ENCODE assay signal across 21 cellular contexts in genomic region chr6:93087606-93088005, GRCh38.
"Had no signal": no experiment of that assay in that cellular context is flagged by ENCODE, and none has a peak within 500 bp of the region (broad histone marks: within the 10 kb centered on the region; RNA-seq: fewer than 3 reads in every experiment).

No MANE protein-coding gene starts in this region.

- H3K36me3 ChIP-seq: brain microvascular endothelial cell, cardiac muscle cell had no signal

- H3K4me3 ChIP-seq: cardiac muscle cell had no signal

- H3K27ac ChIP-seq: brain microvascular endothelial cell, cardiac muscle cell, VCaP had no signal

- H3K27me3 ChIP-seq: brain microvascular endothelial cell, cardiac muscle cell had no signal

- ATAC-seq: activated T-helper 17 cell treated with anti-CD3 and anti-CD28 coated beads, Interleukin-2, amount 50 U/mL, for 72 hours had no signal

- DNase-seq: activated CD4-positive, alpha-beta memory T cell treated with anti-CD3 and anti-CD28 coated beads, Interleukin-2, amount 10 ng/mL, durations not matched to agents 7 days and 5 days; activated CD4-positive, alpha-beta T cell treated with anti-CD3 and anti-CD28 coated beads, Interleukin-2, amount 50 U/mL, for 1 hour; activated CD4-positive, CD25-positive, alpha-beta regulatory T cell; activated gamma-delta T cell; activated naive CD4-positive, alpha-beta T cell treated with anti-CD3 and anti-CD28 coated beads for 36 hours; activated T-cell treated with anti-CD3 and anti-CD28 coated beads for 4 hours; activated T-cell treated with anti-CD3 and anti-CD28 coated beads, Interleukin-2, amount 50 U/mL, for 48 hours; amygdala; brain microvascular endothelial cell; KG1; NCI-H1048; NCI-H1436 treated with DMSO at 0.1 percent for 48 hours; NCI-H187 treated with DMSO at 0.1 percent for 48 hours; NCI-H2107; NCI-H510A treated with DMSO at 0.1 percent for 48 hours; SIG-M5; SK-N-SH; T-helper 1 cell had no signal

- H3K9me3 ChIP-seq: SK-N-SH had no signal
